1 cellular context compared by ENCODE assay signal in the genomic region with DNA sequence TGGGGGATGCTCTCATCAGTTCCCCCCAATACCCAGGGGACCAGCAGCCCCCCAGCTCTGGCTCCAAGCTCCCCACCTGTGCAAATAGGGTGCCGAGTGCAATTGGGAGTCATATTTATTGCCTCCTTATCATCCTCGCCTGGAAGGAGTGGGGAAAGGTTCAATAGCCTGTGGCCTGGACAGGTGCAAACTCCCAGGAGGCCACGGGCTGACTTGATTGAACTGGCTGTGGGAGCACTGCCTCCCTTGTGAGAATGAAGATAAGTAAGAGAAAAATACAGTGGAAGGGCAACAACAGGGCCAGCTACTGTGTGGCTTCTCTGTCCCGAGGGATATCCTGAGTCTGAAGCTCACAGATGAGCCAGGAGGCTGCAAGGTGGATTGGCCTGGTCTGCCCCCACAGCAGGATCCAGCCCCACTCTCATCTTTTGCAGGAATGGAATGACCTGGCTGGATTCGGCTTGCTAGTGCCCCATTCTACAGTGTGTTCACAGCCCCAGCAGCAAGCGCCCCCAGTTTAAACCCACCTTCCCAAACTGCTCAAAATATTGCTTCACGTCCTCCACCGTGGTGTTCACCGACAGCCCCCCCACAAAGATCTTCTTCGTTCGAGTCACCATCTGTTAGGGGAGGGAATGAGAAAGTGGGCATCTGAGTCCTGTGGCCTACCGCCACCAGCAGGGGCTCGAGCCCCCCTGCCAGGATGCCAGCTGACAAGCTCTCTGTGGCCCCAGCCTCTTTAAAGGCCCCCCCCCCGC.
TF ChIP-seq lines count a peak whose summit lies in the region.

No MANE protein-coding gene starts in this region.

TF ChIP-seq in neural cell, 6 proteins besides CTCF, POLR2A, EP300 and RAD21 (continued from another document):
- TF ChIP-seq, protein P1, sequence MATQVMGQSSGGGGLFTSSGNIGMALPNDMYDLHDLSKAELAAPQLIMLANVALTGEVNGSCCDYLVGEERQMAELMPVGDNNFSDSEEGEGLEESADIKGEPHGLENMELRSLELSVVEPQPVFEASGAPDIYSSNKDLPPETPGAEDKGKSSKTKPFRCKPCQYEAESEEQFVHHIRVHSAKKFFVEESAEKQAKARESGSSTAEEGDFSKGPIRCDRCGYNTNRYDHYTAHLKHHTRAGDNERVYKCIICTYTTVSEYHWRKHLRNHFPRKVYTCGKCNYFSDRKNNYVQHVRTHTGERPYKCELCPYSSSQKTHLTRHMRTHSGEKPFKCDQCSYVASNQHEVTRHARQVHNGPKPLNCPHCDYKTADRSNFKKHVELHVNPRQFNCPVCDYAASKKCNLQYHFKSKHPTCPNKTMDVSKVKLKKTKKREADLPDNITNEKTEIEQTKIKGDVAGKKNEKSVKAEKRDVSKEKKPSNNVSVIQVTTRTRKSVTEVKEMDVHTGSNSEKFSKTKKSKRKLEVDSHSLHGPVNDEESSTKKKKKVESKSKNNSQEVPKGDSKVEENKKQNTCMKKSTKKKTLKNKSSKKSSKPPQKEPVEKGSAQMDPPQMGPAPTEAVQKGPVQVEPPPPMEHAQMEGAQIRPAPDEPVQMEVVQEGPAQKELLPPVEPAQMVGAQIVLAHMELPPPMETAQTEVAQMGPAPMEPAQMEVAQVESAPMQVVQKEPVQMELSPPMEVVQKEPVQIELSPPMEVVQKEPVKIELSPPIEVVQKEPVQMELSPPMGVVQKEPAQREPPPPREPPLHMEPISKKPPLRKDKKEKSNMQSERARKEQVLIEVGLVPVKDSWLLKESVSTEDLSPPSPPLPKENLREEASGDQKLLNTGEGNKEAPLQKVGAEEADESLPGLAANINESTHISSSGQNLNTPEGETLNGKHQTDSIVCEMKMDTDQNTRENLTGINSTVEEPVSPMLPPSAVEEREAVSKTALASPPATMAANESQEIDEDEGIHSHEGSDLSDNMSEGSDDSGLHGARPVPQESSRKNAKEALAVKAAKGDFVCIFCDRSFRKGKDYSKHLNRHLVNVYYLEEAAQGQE (IDR thresholded peaks at IDR 0.05; ENCODE audit: borderline replicate concordance) = no peak
- no peak for TF ChIP-seq POLR2AphosphoS5 (IDR thresholded peaks at IDR 0.05)
